ENCODE assay signal across 1 cellular context in the genomic region with DNA sequence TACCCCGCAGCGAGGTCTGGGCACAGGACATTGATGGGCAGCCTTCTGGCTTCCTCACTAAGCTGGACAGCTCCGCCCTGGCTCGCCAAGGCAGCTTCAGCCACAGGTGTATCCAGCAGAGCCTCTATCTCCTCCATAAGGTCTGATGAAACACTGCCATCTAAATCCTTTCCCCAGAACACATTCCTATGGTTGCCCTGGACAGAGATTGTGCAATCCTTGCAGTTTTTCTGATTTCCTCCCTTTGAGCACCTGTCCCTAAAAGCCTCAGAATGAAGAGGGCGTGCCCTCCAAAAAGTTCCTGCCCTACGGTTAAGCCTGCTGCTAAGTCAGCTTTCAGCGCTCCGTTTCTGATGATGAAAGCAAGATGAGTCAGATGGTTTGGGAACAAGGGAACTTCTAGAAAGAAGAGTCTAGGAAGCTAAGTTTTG.
A peak's percentile ranks its signal among the peaks of the same experiment; 100 is the strongest.
TF ChIP-seq lines count a peak whose summit lies in the region.

No MANE protein-coding gene starts in this region.

TF ChIP-seq in K562, 482 proteins besides CTCF, POLR2A, EP300 and RAD21:
- TF ChIP-seq CTBP1 (IDR thresholded peaks at IDR 0.05; ENCODE audit: borderline replicate concordance), result peak; percentile 26; the same call in 1 of the 2 replicates
- TF ChIP-seq KDM1A (IDR thresholded peaks at IDR 0.05), result peak; percentile 48 to 49; a peak in 1 of 4 replicates
- TF ChIP-seq CEBPB (tag; IDR thresholded peaks at IDR 0.05), result peak; percentile 90
- TF ChIP-seq FOXM1 (IDR thresholded peaks at IDR 0.05; ENCODE audit: low read depth), result no peak
- no peak for TF ChIP-seq FOXM1 (CRISPR knock-in tag; IDR thresholded peaks at IDR 0.05; ENCODE audit: low read depth)
- TF ChIP-seq, protein P1, sequence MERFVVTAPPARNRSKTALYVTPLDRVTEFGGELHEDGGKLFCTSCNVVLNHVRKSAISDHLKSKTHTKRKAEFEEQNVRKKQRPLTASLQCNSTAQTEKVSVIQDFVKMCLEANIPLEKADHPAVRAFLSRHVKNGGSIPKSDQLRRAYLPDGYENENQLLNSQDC (CRISPR knock-in tag; IDR thresholded peaks at IDR 0.05), result no peak
- peak; percentile 50 for TF ChIP-seq ZNF316 (IDR thresholded peaks at IDR 0.05)
- peak; percentile 60; the same call in 1 of the 2 replicates for TF ChIP-seq ATF3 (IDR thresholded peaks at IDR 0.05)
- no peak for TF ChIP-seq ATF3 (CRISPR knock-in tag; conservative IDR thresholded peaks at IDR 0.05)
- TF ChIP-seq ETV1 (tag; conservative IDR thresholded peaks at IDR 0.05; ENCODE audit: low read depth), result no peak
- TF ChIP-seq MAFF (IDR thresholded peaks at IDR 0.05; ENCODE audit: low read length), result 0 out of 2 replicates have a peak, but pooled peaks have one; percentile 7
- no peak for TF ChIP-seq SMARCA5 (IDR thresholded peaks at IDR 0.05)
- TF ChIP-seq, protein P2, sequence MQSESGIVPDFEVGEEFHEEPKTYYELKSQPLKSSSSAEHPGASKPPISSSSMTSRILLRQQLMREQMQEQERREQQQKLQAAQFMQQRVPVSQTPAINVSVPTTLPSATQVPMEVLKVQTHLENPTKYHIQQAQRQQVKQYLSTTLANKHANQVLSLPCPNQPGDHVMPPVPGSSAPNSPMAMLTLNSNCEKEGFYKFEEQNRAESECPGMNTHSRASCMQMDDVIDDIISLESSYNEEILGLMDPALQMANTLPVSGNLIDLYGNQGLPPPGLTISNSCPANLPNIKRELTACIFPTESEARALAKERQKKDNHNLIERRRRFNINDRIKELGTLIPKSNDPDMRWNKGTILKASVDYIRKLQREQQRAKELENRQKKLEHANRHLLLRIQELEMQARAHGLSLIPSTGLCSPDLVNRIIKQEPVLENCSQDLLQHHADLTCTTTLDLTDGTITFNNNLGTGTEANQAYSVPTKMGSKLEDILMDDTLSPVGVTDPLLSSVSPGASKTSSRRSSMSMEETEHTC (IDR thresholded peaks at IDR 0.05), result no peak
- TF ChIP-seq C11orf30 (IDR thresholded peaks at IDR 0.05; ENCODE audit: low read depth), result peak; percentile 54
- peak; percentile 71 for TF ChIP-seq CEBPG (CRISPR knock-in tag; IDR thresholded peaks at IDR 0.05)
- TF ChIP-seq CEBPG (tag; conservative IDR thresholded peaks at IDR 0.05 in 1 of 2, IDR thresholded peaks at IDR 0.05 in 1 of 2), result peak; percentile 81 to 93
- TF ChIP-seq PML (IDR thresholded peaks at IDR 0.05; ENCODE audit: low read length), result no peak
- TF ChIP-seq ZKSCAN8 (CRISPR knock-in tag; IDR thresholded peaks at IDR 0.05), result no peak
- peak; percentile 6; the same call in 1 of the 2 replicates for TF ChIP-seq MAFK (IDR thresholded peaks at IDR 0.05; ENCODE audit: low read length)
- peak; percentile 30; the same call in 1 of the 2 replicates for TF ChIP-seq MAFG (tag; conservative IDR thresholded peaks at IDR 0.05)
